Comparison of ENCODE assay signal across 2 cellular contexts in genomic region chr3:13051581-13051980, GRCh38.
TF ChIP-seq lines count a peak whose summit lies in the region.

No MANE protein-coding gene starts in this region.

TF ChIP-seq in GM12891, 5 proteins besides CTCF, POLR2A, EP300 and RAD21:
- TF ChIP-seq POLR2AphosphoS5 (IDR thresholded peaks at IDR 0.05; ENCODE audit: low read depth, low read length) = no peak
- peak; percentile 59 for TF ChIP-seq SPI1 (IDR thresholded peaks at IDR 0.05; ENCODE audit: low read depth, low read length)
- TF ChIP-seq PAX5 (IDR thresholded peaks at IDR 0.05; ENCODE audit: insufficient read depth, low read length, severe bottlenecking) = no peak

TF ChIP-seq in GM12878, 131 proteins besides CTCF, POLR2A, EP300 and RAD21:
- TF ChIP-seq NKRF (conservative IDR thresholded peaks at IDR 0.05) (no peak), SPI1 (IDR thresholded peaks at IDR 0.05; ENCODE audit: borderline replicate concordance, insufficient read depth, low read depth, low read length) (peak; percentile 45; the same call in 1 of the 2 replicates), PAX8 (IDR thresholded peaks at IDR 0.05) (no peak)
